Comparison of ENCODE assay signal across 19 cellular contexts in genomic region chr17:63519972-63520882, GRCh38. TPM values are rescaled to one million over a fixed set of nuclear protein-coding genes. Genes with fewer than 3 reads are reported as not detected.
DNase-seq lines count a peak whose midpoint lies in the region; ATAC-seq, FAIRE-seq and TF ChIP-seq lines count a peak whose summit lies in the region.
"Had no signal": no experiment of that assay in that cellular context is flagged by ENCODE, and none has a peak within 500 bp of the region (broad histone marks: within the 10 kb centered on the region; RNA-seq: fewer than 3 reads in every experiment).

No MANE protein-coding gene starts in this region.

- TF ChIP-seq CTCF in kidney (IDR thresholded peaks at IDR 0.05; ENCODE audit: borderline replicate concordance, extremely low read depth, insufficient read depth): no peak

- intact Hi-C loops in kidney (cut with DNase I): no loop called here

- in situ Hi-C loops in ACHN (cut with HindIII; ENCODE audit: low pct_ligation_motif_present, low pct_unique_long_range_greater_than_20kb, low sequenced_read_pairs): no loop called here

- no peak for FAIRE-seq in kidney (lab: Jason Lieb, UNC)
- FAIRE-seq: GM12891, GM19239 had no signal

- peak overlapping the region in 1 of 2 donors; percentile 25 for H3K4me3 ChIP-seq in kidney (ENCODE audit: low read length in 2 of 2)
- H3K4me3 ChIP-seq: gastrocnemius medialis, left lung, SJSA1, upper lobe of left lung had no signal

- peak; percentile 56 for DNase-seq in ACHN
- peak; percentile 94 for DNase-seq in NCI-H1105 treated with DMSO at 0.1 percent for 48 hours (lab: John Stamatoyannopoulos, UW)
- DNase-seq in NCI-H510A treated with DMSO at 0.1 percent for 48 hours (lab: John Stamatoyannopoulos, UW): peak; percentile 99
- DNase-seq in kidney: no peak
- no peak for DNase-seq in RKO (ENCODE audit: low spot score)
- DNase-seq in HPDE6-E6E7 (ENCODE audit: extremely low spot score): no peak
- no peak for DNase-seq in GOT3 (lab: John Stamatoyannopoulos, UW)
- DNase-seq: activated T-cell treated with anti-CD3 and anti-CD28 coated beads, Interleukin-2, amount 50 U/mL, for 1 hour; aorta; DND-41; effector CD4-positive, alpha-beta T cell; gastrocnemius medialis; H9; left lung; upper lobe of left lung had no signal

- no peaks in the 10 kb centered on the region for H3K9me3 ChIP-seq in kidney (ENCODE audit: control insufficient read depth in 1 of 2, low read length in 2 of 2)
- H3K9me3 ChIP-seq: gastrocnemius medialis, left lung, SJSA1, upper lobe of left lung had no signal

- no peaks in the 10 kb centered on the region for H3K36me3 ChIP-seq in kidney (ENCODE audit: control insufficient read depth in 1 of 2, insufficient read depth in 2 of 2, low read length in 2 of 2)
- H3K36me3 ChIP-seq: gastrocnemius medialis, left lung, SJSA1, upper lobe of left lung had no signal

- no peak for ATAC-seq in HG02642 (IDR thresholded peaks at IDR 0.05; ENCODE audit: poor library complexity, unreplicated experiment)
- ATAC-seq: gastrocnemius medialis, left lung had no signal

- no peak overlapping the region for H3K9ac ChIP-seq in kidney (ENCODE audit: low read length in 2 of 2)

- peak overlapping the region; percentile 83 to 85 for H3K27ac ChIP-seq in kidney (ENCODE audit: low read depth in 2 of 2, low read length in 2 of 2)
- H3K27ac ChIP-seq: gastrocnemius medialis, left lung, SJSA1, upper lobe of left lung had no signal

- peaks cover 22 to 38% of the 10 kb centered on the region in 2 donors for H3K4me1 ChIP-seq in kidney (ENCODE audit: control insufficient read depth in 1 of 2, insufficient read depth in 1 of 2, low read depth in 1 of 2, low read length in 2 of 2)
- H3K4me1 ChIP-seq: gastrocnemius medialis had no signal

RNA-seq across cellular contexts. Expression of gene KCNH6, which starts 2.9 kb away (rescaled TPM):
- total RNA-seq in kidney: 0.57 TPM
- polyA plus RNA-seq in kidney (ENCODE audit: insufficient read depth, low read depth, low replicate concordance): 4.8 TPM
- total RNA-seq: aorta, gastrocnemius medialis, SJSA1 had no signal
- polyA plus RNA-seq: aorta had no signal

RNA-seq across cellular contexts. Expression of gene DCAF7, which starts 30.1 kb away (rescaled TPM):
- 81.0 TPM for total RNA-seq in kidney
- 19.9 TPM for polyA plus RNA-seq in kidney (ENCODE audit: insufficient read depth, low read depth, low replicate concordance)

RNA-seq across cellular contexts. Expression of gene ACE, which starts 43.4 kb away (rescaled TPM):
- 4.3 TPM for total RNA-seq in kidney
- 12.9 TPM for polyA plus RNA-seq in kidney (ENCODE audit: insufficient read depth, low read depth, low replicate concordance)

Comparison
In these comparisons a context has a peak if more than half of its experiments do, and no peak if none do; other contexts are left out.
1. DNase-seq: peak in ACHN (single experiment), NCI-H1105 treated with DMSO at 0.1 percent for 48 hours (single experiment) and NCI-H510A treated with DMSO at 0.1 percent for 48 hours (single experiment); none in kidney (single experiment), RKO (single experiment), HPDE6-E6E7 (single experiment) and GOT3 (single experiment).